1 cellular context compared by ENCODE assay signal in genomic region chr12:62933220-62933870, GRCh38.
TF ChIP-seq lines count a peak whose summit lies in the region.

No MANE protein-coding gene starts in this region.

TF ChIP-seq in WTC11, 78 proteins besides CTCF, POLR2A, EP300 and RAD21 (continued from another document):
- no peak for TF ChIP-seq ELF4 (CRISPR knock-in tag; IDR thresholded peaks at IDR 0.05; ENCODE audit: low read depth)
- no peak for TF ChIP-seq ZNF219 (CRISPR knock-in tag; IDR thresholded peaks at IDR 0.05; ENCODE audit: borderline replicate concordance)
- no peak for TF ChIP-seq GRHL2 (CRISPR knock-in tag; IDR thresholded peaks at IDR 0.05; ENCODE audit: insufficient replicate concordance, severe bottlenecking)
- TF ChIP-seq ATF2 (CRISPR knock-in tag; IDR thresholded peaks at IDR 0.05; ENCODE audit: borderline replicate concordance, low read depth): no peak
- peak; percentile 66; the same call in 1 of the 2 replicates for TF ChIP-seq ZNF121 (CRISPR knock-in tag; IDR thresholded peaks at IDR 0.05)
